ENCODE assay signal across 2 cellular contexts in the genomic region with DNA sequence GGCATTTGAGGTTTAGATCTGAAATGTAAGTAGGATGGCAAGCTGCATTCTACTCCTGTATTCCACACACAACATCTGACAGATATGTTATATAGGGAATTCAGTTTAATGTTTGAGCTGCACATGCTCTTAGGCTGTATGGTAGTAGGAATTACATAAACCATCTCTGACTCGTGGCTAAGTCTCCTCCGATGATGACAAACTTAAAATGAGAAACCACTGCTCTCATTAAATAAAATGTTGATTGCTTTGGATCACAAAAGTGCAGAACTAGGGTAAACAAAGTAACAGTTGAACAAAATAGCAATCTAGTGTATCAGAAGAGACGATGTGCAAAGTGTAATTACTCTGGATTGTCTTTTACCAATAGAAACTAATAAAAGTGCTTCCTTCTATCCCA.
TF ChIP-seq lines count a peak whose summit lies in the region.

No MANE protein-coding gene starts in this region.

TF ChIP-seq in SK-N-SH, 30 proteins besides CTCF, POLR2A, EP300 and RAD21:
- TF ChIP-seq JUND (IDR thresholded peaks at IDR 0.05) (no peak), PBX3 (IDR thresholded peaks at IDR 0.05) (no peak), REST (IDR thresholded peaks at IDR 0.05; ENCODE audit: low read depth, low read length) (no peak), MEF2A (IDR thresholded peaks at IDR 0.05; ENCODE audit: borderline replicate concordance, low read depth) (no peak), SMC3 (IDR thresholded peaks at IDR 0.05; ENCODE audit: low read depth, low read length) (no peak), FOXM1 (IDR thresholded peaks at IDR 0.05; ENCODE audit: low read depth) (no peak), TCF12 (IDR thresholded peaks at IDR 0.05) (no peak), POLR2AphosphoS5 (IDR thresholded peaks at IDR 0.05; ENCODE audit: low read depth, low read length) (no peak), ELF1 (IDR thresholded peaks at IDR 0.05) (no peak), RXRA (IDR thresholded peaks at IDR 0.05; ENCODE audit: borderline replicate concordance, low read depth) (no peak), NRF1 (IDR thresholded peaks at IDR 0.05; ENCODE audit: low read depth, low read length) (no peak)

TF ChIP-seq in SK-N-SH treated with all-trans-retinoic acid at 6 μM for 48 hours, 23 proteins besides CTCF, POLR2A, EP300 and RAD21:
- no peak for TF ChIP-seq ESRRG (CRISPR knock-in tag; IDR thresholded peaks at IDR 0.05)
- no peak for TF ChIP-seq ZFP3 (CRISPR knock-in tag; IDR thresholded peaks at IDR 0.05)
- TF ChIP-seq RARB (CRISPR knock-in tag; IDR thresholded peaks at IDR 0.05), result no peak
- no peak for TF ChIP-seq GLIS3 (CRISPR knock-in tag; IDR thresholded peaks at IDR 0.05)
- no peak for TF ChIP-seq ZFP30 (CRISPR knock-in tag; IDR thresholded peaks at IDR 0.05)
- TF ChIP-seq, protein P1, sequence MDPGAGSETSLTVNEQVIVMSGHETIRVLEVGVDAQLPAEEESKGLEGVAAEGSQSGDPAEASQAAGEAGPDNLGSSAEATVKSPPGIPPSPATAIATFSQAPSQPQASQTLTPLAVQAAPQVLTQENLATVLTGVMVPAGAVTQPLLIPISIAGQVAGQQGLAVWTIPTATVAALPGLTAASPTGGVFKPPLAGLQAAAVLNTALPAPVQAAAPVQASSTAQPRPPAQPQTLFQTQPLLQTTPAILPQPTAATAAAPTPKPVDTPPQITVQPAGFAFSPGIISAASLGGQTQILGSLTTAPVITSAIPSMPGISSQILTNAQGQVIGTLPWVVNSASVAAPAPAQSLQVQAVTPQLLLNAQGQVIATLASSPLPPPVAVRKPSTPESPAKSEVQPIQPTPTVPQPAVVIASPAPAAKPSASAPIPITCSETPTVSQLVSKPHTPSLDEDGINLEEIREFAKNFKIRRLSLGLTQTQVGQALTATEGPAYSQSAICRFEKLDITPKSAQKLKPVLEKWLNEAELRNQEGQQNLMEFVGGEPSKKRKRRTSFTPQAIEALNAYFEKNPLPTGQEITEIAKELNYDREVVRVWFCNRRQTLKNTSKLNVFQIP (CRISPR knock-in tag; IDR thresholded peaks at IDR 0.05; ENCODE audit: borderline replicate concordance, low read depth), result no peak
- TF ChIP-seq CSRNP3 (CRISPR knock-in tag; IDR thresholded peaks at IDR 0.05), result no peak
- TF ChIP-seq ISL1 (CRISPR knock-in tag; IDR thresholded peaks at IDR 0.05), result no peak
- no peak for TF ChIP-seq TOX (CRISPR knock-in tag; IDR thresholded peaks at IDR 0.05; ENCODE audit: borderline replicate concordance)
